Comparison of ENCODE assay signal across 22 cellular contexts in the genomic region with DNA sequence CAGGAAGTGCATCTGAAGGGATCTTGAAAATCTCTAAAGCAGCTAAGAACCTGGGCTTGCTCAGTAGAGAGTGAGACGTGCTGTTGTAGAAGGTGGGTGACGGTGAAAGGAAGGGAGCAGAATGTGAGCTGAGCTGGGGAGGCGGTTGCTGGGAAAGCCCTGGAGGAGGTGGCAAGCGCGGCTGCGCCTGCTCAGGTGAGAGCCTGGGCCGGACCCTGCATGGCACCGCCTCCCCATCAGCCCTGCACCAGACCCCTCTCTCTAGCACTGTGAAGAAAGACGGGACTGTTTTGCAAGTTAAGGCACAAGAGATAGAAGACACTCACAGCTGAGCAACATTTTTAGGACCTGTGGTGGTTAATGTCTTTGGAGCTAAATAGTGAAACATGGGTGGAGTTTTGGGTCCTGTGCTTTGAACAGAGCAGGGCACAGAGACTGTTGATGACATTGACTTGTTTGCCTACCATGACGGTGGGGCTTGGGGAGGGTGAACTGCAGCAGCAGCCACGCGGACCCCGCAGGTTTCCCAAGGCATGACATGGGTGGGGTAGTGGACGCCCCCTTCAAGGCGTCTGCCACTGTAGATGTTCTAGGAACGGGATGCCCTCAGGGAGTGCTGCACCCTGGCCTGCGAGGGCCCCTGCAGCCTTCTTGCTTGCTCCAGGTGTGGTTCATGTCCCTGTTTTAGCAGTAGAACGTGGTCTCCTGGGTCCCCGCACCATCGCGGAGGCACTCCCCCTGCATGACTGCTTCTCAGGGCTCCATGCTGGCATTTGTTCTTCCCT.
DNase-seq lines count a peak whose midpoint lies in the region; ATAC-seq, FAIRE-seq and TF ChIP-seq lines count a peak whose summit lies in the region.
"Had no signal": no experiment of that assay in that cellular context is flagged by ENCODE, and none has a peak within 500 bp of the region (broad histone marks: within the 10 kb centered on the region; RNA-seq: fewer than 3 reads in every experiment).

No MANE protein-coding gene starts in this region.

- 92 to 94% methylated on average over 19 to 21 of the region's 21 CpGs for WGBS in aorta, 2 donors

- H3K36me3 ChIP-seq in bronchial epithelial cell (ENCODE audit: control insufficient read depth, insufficient read depth, low read length): no peaks in the 10 kb centered on the region
- no peaks in the 10 kb centered on the region for H3K36me3 ChIP-seq in neural progenitor cell
- H3K36me3 ChIP-seq in aorta (ENCODE audit: control insufficient read depth in 1 of 2, insufficient read depth in 2 of 2, low read length in 1 of 2): no peaks in the 10 kb centered on the region
- H3K36me3 ChIP-seq: HAP-1 had no signal

- no peak overlapping the region for H3K4me3 ChIP-seq in bronchial epithelial cell (ENCODE audit: low read depth, low read length)
- H3K4me3 ChIP-seq in neural progenitor cell: no peak overlapping the region
- no peak overlapping the region for H3K4me3 ChIP-seq in aorta (ENCODE audit: low read length in 2 of 2)
- H3K4me3 ChIP-seq: GM23338, HAP-1 had no signal

- H3K27me3 Mint-ChIP-seq in stimulated activated naive CD8-positive, alpha-beta T cell treated with anti-CD3 and anti-CD28 coated beads, Interleukin-15, amount 100 ng/mL, for 72 hours: peaks cover 4% of the 10 kb centered on the region
- peaks cover 17% of the 10 kb centered on the region for H3K27me3 Mint-ChIP-seq in neural progenitor cell (ENCODE audit: insufficient read depth, low read depth)

- no peaks in the 10 kb centered on the region for H3K9me3 ChIP-seq in neural progenitor cell (ENCODE audit: low read depth)
- no peaks in the 10 kb centered on the region for H3K9me3 ChIP-seq in aorta (ENCODE audit: control insufficient read depth, low read length)
- H3K9me3 ChIP-seq: HAP-1 had no signal

- H3K9me3 Mint-ChIP-seq in stimulated activated naive CD8-positive, alpha-beta T cell treated with anti-CD3 and anti-CD28 coated beads, Interleukin-15, amount 100 ng/mL, for 72 hours: no peaks in the 10 kb centered on the region
- H3K9me3 Mint-ChIP-seq in neural progenitor cell: no peaks in the 10 kb centered on the region
- H3K9me3 Mint-ChIP-seq: CD4-positive, alpha-beta memory T cell; GM23338; HFFc6 had no signal

- intact Hi-C loops in aorta (cut with DNase I): no loop called here

- FAIRE-seq in bronchial epithelial cell (lab: Jason Lieb, UNC): peak; percentile 75
- FAIRE-seq: D721Med, G401.6, GM12892, GM19239, HepG2 had no signal

- no peaks in the 10 kb centered on the region for H3K4me1 ChIP-seq in neural progenitor cell
- H3K4me1 ChIP-seq in aorta (ENCODE audit: control insufficient read depth in 1 of 2, insufficient read depth in 2 of 2, low read length in 2 of 2): no peaks in the 10 kb centered on the region
- H3K4me1 ChIP-seq: HAP-1 had no signal

- H3K36me3 Mint-ChIP-seq in neural progenitor cell: no peaks in the 10 kb centered on the region
- H3K36me3 Mint-ChIP-seq: CD4-positive, alpha-beta memory T cell had no signal

- no peaks in the 10 kb centered on the region for H3K4me1 Mint-ChIP-seq in stimulated activated naive CD8-positive, alpha-beta T cell treated with anti-CD3 and anti-CD28 coated beads, Interleukin-15, amount 100 ng/mL, for 72 hours
- peaks cover 9% of the 10 kb centered on the region for H3K4me1 Mint-ChIP-seq in neural progenitor cell
- H3K4me1 Mint-ChIP-seq: CD4-positive, alpha-beta memory T cell; GM23338 had no signal

- H3K4me2 ChIP-seq in neural progenitor cell: no peak overlapping the region
- H3K4me2 ChIP-seq: GM23338 had no signal

- no peak overlapping the region for H3K9ac ChIP-seq in neural progenitor cell

- no peaks in the 10 kb centered on the region for H4K20me1 ChIP-seq in neural progenitor cell (ENCODE audit: low read depth)

- no peak overlapping the region for H3K27ac Mint-ChIP-seq in stimulated activated naive CD8-positive, alpha-beta T cell treated with anti-CD3 and anti-CD28 coated beads, Interleukin-15, amount 100 ng/mL, for 72 hours
- peak overlapping the region; percentile 18 for H3K27ac Mint-ChIP-seq in neural progenitor cell
- H3K27ac Mint-ChIP-seq: GM23338, HFFc6 had no signal

- TF ChIP-seq CTCF in bronchial epithelial cell (IDR thresholded peaks at IDR 0.05; ENCODE audit: insufficient read depth, low read length, severe bottlenecking) (no peak), neural progenitor cell (IDR thresholded peaks at IDR 0.05) (no peak), GM20000 (IDR thresholded peaks at IDR 0.05; ENCODE audit: extremely low read depth, missing control alignments) (no peak)

- peak; percentile 24 for ATAC-seq in stimulated activated naive CD8-positive, alpha-beta T cell treated with anti-CD3 and anti-CD28 coated beads, Interleukin-15, amount 100 ng/mL, for 72 hours
- ATAC-seq in stimulated activated naive CD8-positive, alpha-beta T cell treated with anti-CD3 and anti-CD28 coated beads, Interleukin-15, Interleukin-2, amounts not matched to agents 100 U/mL and 50 U/mL, for 24 hours: no peak
- ATAC-seq in aorta (ENCODE audit: low FRiP score) (peak; percentile 40), GM19395 (IDR thresholded peaks at IDR 0.05; ENCODE audit: unreplicated experiment) (no peak)
- ATAC-seq: GM23338, HepG2 had no signal

- H3K27me3 ChIP-seq in bronchial epithelial cell (ENCODE audit: control insufficient read depth, insufficient read depth, low read length): no peaks in the 10 kb centered on the region
- H3K27me3 ChIP-seq in neural progenitor cell: no peaks in the 10 kb centered on the region
- H3K27me3 ChIP-seq in aorta (ENCODE audit: control insufficient read depth in 1 of 2, insufficient read depth in 2 of 2, low read length in 1 of 2): no peaks in the 10 kb centered on the region

- no peak for DNase-seq in stimulated activated naive CD8-positive, alpha-beta T cell treated with anti-CD3 and anti-CD28 coated beads, Interleukin-15, amount 100 ng/mL, for 72 hours
- DNase-seq in stimulated activated naive CD8-positive, alpha-beta T cell treated with anti-CD3 and anti-CD28 coated beads, Interleukin-15, Interleukin-2, amounts not matched to agents 100 U/mL and 50 U/mL, for 24 hours: no peak
- DNase-seq in bronchial epithelial cell (ENCODE audit: low read depth) (no peak), neural progenitor cell (ENCODE audit: low spot score) (no peak), aorta (no peak), COLO668 (lab: John Stamatoyannopoulos, UW; ENCODE audit: unreplicated experiment) (no peak), GM20000 (ENCODE audit: low spot score) (no peak)
- DNase-seq: CD4-positive, alpha-beta memory T cell; COR-L47; DMS153; DMS79 treated with DMSO at 0.1 percent for 48 hours; EL; HFFc6 had no signal

- H3F3A ChIP-seq in neural progenitor cell (ENCODE audit: low read depth): no peaks in the 10 kb centered on the region

- no peak overlapping the region for H2AFZ ChIP-seq in neural progenitor cell (replicated peaks)
- H2AFZ ChIP-seq: GM23338 had no signal

- H3K4me3 Mint-ChIP-seq in stimulated activated naive CD8-positive, alpha-beta T cell treated with anti-CD3 and anti-CD28 coated beads, Interleukin-15, amount 100 ng/mL, for 72 hours: no peak overlapping the region
- H3K4me3 Mint-ChIP-seq in neural progenitor cell: peak overlapping the region; percentile 18
- H3K4me3 Mint-ChIP-seq: CD4-positive, alpha-beta memory T cell; GM23338; HFFc6 had no signal

- H3K27ac ChIP-seq in neural progenitor cell (no peak overlapping the region), aorta (ENCODE audit: low read depth in 1 of 2, low read length in 2 of 2) (no peak overlapping the region)
- H3K27ac ChIP-seq: 22Rv1 had no signal

- no peaks in the 10 kb centered on the region for H3K79me2 ChIP-seq in neural progenitor cell (ENCODE audit: low read depth)

Comparison
In these comparisons a context has a peak if more than half of its experiments do, and no peak if none do; other contexts are left out.
1. ATAC-seq: peak in stimulated activated naive CD8-positive, alpha-beta T cell treated with anti-CD3 and anti-CD28 coated beads, Interleukin-15, amount 100 ng/mL, for 72 hours (single experiment) and aorta (single experiment); none in stimulated activated naive CD8-positive, alpha-beta T cell treated with anti-CD3 and anti-CD28 coated beads, Interleukin-15, Interleukin-2, amounts not matched to agents 100 U/mL and 50 U/mL, for 24 hours (single experiment) and GM19395 (single experiment).